In genomic region chr18:21678897-21679296, GRCh38 we compare ENCODE assay signal across 31 cellular contexts. TPM values are rescaled to one million over a fixed set of nuclear protein-coding genes. Genes with fewer than 3 reads are reported as not detected.
DNase-seq lines count a peak whose midpoint lies in the region; ATAC-seq, FAIRE-seq and TF ChIP-seq lines count a peak whose summit lies in the region.
"Had no signal": no experiment of that assay in that cellular context is flagged by ENCODE, and none has a peak within 500 bp of the region (broad histone marks: within the 10 kb centered on the region; RNA-seq: fewer than 3 reads in every experiment).

No MANE protein-coding gene starts in this region.

- ATAC-seq in DND-41 (ENCODE audit: insufficient read depth, low read depth) (0 out of 3 replicates have a peak, but pooled peaks have one; percentile 33), HG03378 (IDR thresholded peaks at IDR 0.05; ENCODE audit: unreplicated experiment) (no peak), GM18873 (IDR thresholded peaks at IDR 0.05; ENCODE audit: low FRiP score, unreplicated experiment) (no peak)
- ATAC-seq in activated naive CD4-positive, alpha-beta T cell treated with anti-CD3 and anti-CD28 coated beads, Interleukin-2, amount 50 U/mL, for 72 hours, result no peak
- ATAC-seq: activated CD4-positive, CD25-positive, alpha-beta regulatory T cell treated with anti-CD3 and anti-CD28 coated beads, Interleukin-2, amount 50 U/mL, for 24 hours; gastrocnemius medialis; sciatic nerve had no signal

- H3K36me3 ChIP-seq in DND-41 (ENCODE audit: insufficient read depth, low read length) (peaks cover 63% of the 10 kb centered on the region), MM.1S (replicated peaks; ENCODE audit: insufficient read depth, low read length) (no peaks in the 10 kb centered on the region; the same call in 1 of the 2 replicates), bronchial epithelial cell (ENCODE audit: control insufficient read depth, insufficient read depth, low read length) (no peaks in the 10 kb centered on the region)
- H3K36me3 ChIP-seq: breast epithelium, gastrocnemius medialis had no signal

- H3K9me3 Mint-ChIP-seq in activated naive CD4-positive, alpha-beta T cell treated with anti-CD3 and anti-CD28 coated beads, Interleukin-2, amount 50 U/mL, for 72 hours, result no peaks in the 10 kb centered on the region
- H3K9me3 Mint-ChIP-seq: activated naive CD4-positive, alpha-beta T cell treated with anti-CD3 and anti-CD28 coated beads, Interleukin-2, amount 50 U/mL, for 24 hours; endodermal cell; type B pancreatic cell had no signal

- peaks cover 13% of the 10 kb centered on the region; the same call in 1 of the 2 replicates for H3F3A ChIP-seq in MM.1S (ENCODE audit: insufficient read depth, low read length)

- no peak overlapping the region for H3K27ac ChIP-seq in DND-41 (ENCODE audit: low read length)
- peak overlapping the region; percentile 14; the same call in 1 of the 2 replicates for H3K27ac ChIP-seq in MM.1S (ENCODE audit: low read length)
- H3K27ac ChIP-seq: gastrocnemius medialis had no signal

- no peaks in the 10 kb centered on the region; the same call in 1 of the 2 replicates for H3K79me2 ChIP-seq in DND-41 (ENCODE audit: insufficient read depth, low read length)
- H3K79me2 ChIP-seq in MM.1S (ENCODE audit: low read length), result peaks cover 40% of the 10 kb centered on the region

- H4K20me1 ChIP-seq in DND-41 (ENCODE audit: insufficient read depth, low read length), result no peaks in the 10 kb centered on the region
- no peaks in the 10 kb centered on the region for H4K20me1 ChIP-seq in MM.1S (ENCODE audit: insufficient read depth, low read length)

- DNase-seq in DND-41 (no peak), MM.1S (peak; percentile 39), bronchial epithelial cell (ENCODE audit: low read depth) (peak; percentile 24), lung microvascular endothelial cell (ENCODE audit: low read depth in 2 of 2) (peak; percentile 8 to 43), OCI-M2 (lab: John Stamatoyannopoulos, UW; ENCODE audit: unreplicated experiment) (no peak)
- DNase-seq in activated naive CD4-positive, alpha-beta T cell treated with anti-CD3 and anti-CD28 coated beads, Interleukin-2, amount 50 U/mL, for 72 hours (ENCODE audit: low spot score in 2 of 2), result no peak
- DNase-seq: activated CD4-positive, alpha-beta T cell treated with anti-CD3 and anti-CD28 coated beads, Interleukin-2, amount 50 U/mL, for 48 hours; activated CD8-positive, alpha-beta memory T cell treated with anti-CD3 and anti-CD28 coated beads, Interleukin-2, amount 50 U/mL, for 48 hours; C1 segment of cervical spinal cord; Caco-2; DMS79; endodermal cell; gastrocnemius medialis; hippocampal formation; mesenchymal stem cell; NCI-H1436; NCI-H446; NCI-H82; OCI-M1; Right ventricle myocardium superior; stimulated activated CD4-positive, alpha-beta T cell treated with anti-CD3 and anti-CD28 coated beads, Interleukin-12 subunit alpha, Interleukin-12 subunit beta, amount 100 ng/mL, for 4 hours; stimulated activated CD4-positive, alpha-beta T cell treated with anti-CD3 and anti-CD28 coated beads, Interleukin-4, amount 100 ng/mL, for 1 hour had no signal

- H3K9ac ChIP-seq in DND-41 (ENCODE audit: low read depth, low read length) (no peak overlapping the region), MM.1S (ENCODE audit: low read length) (no peak overlapping the region)

- TF ChIP-seq CTCF in DND-41 (IDR thresholded peaks at IDR 0.05; ENCODE audit: borderline replicate concordance, extremely low read depth, low read length, poor library complexity, severe bottlenecking), result no peak
- no peak for TF ChIP-seq CTCF in MM.1S (IDR thresholded peaks at IDR 0.05; ENCODE audit: low read length)
- TF ChIP-seq CTCF in bronchial epithelial cell (IDR thresholded peaks at IDR 0.05; ENCODE audit: insufficient read depth, low read length, severe bottlenecking), result no peak

- H3K4me3 ChIP-seq in DND-41 (ENCODE audit: low read depth in 1 of 2, low read length in 2 of 2), result no peak overlapping the region
- H3K4me3 ChIP-seq in MM.1S (ENCODE audit: low read length), result no peak overlapping the region
- H3K4me3 ChIP-seq in bronchial epithelial cell (ENCODE audit: low read depth, low read length), result no peak overlapping the region
- H3K4me3 ChIP-seq: breast epithelium, gastrocnemius medialis had no signal

- H3K27ac Mint-ChIP-seq in activated naive CD4-positive, alpha-beta T cell treated with anti-CD3 and anti-CD28 coated beads, Interleukin-2, amount 50 U/mL, for 72 hours, result no peak overlapping the region
- H3K27ac Mint-ChIP-seq: activated naive CD4-positive, alpha-beta T cell treated with anti-CD3 and anti-CD28 coated beads, Interleukin-2, amount 50 U/mL, for 24 hours; endodermal cell; progenitor cell of endocrine pancreas; type B pancreatic cell had no signal

- H2AFZ ChIP-seq in DND-41 (ENCODE audit: low read depth, low read length), result no peak overlapping the region
- H2AFZ ChIP-seq in MM.1S (ENCODE audit: low read length), result no peak overlapping the region

- H3K9me2 ChIP-seq in MM.1S (replicated peaks; ENCODE audit: insufficient read depth, low read length), result no peaks in the 10 kb centered on the region

- no peak for FAIRE-seq in bronchial epithelial cell (lab: Jason Lieb, UNC)
- FAIRE-seq: GM18507 had no signal

- no peaks in the 10 kb centered on the region for H3K9me3 ChIP-seq in DND-41 (ENCODE audit: insufficient read depth, low read length, severe bottlenecking)
- H3K9me3 ChIP-seq in MM.1S (replicated peaks; ENCODE audit: insufficient read depth, low read length), result no peaks in the 10 kb centered on the region
- H3K9me3 ChIP-seq: breast epithelium, Caco-2, gastrocnemius medialis had no signal

- H3K4me2 ChIP-seq in DND-41 (ENCODE audit: insufficient read depth, low read length) (no peak overlapping the region), MM.1S (ENCODE audit: low read depth, low read length) (peak overlapping the region; percentile 7; the same call in 1 of the 2 replicates)

- no peaks in the 10 kb centered on the region for H3K4me1 ChIP-seq in DND-41 (ENCODE audit: insufficient read depth, low read length)
- peaks cover 10% of the 10 kb centered on the region for H3K4me1 ChIP-seq in MM.1S (ENCODE audit: low read length)
- H3K4me1 ChIP-seq: breast epithelium, Caco-2 had no signal

- H3K36me3 Mint-ChIP-seq in activated naive CD4-positive, alpha-beta T cell treated with anti-CD3 and anti-CD28 coated beads, Interleukin-2, amount 50 U/mL, for 72 hours, result no peaks in the 10 kb centered on the region
- H3K36me3 Mint-ChIP-seq: type B pancreatic cell had no signal

- H3K27me3 ChIP-seq in DND-41 (ENCODE audit: insufficient read depth, low read length, poor library complexity), result no peaks in the 10 kb centered on the region
- no peaks in the 10 kb centered on the region for H3K27me3 ChIP-seq in MM.1S (replicated peaks; ENCODE audit: insufficient read depth, low read length)
- H3K27me3 ChIP-seq in bronchial epithelial cell (ENCODE audit: control insufficient read depth, insufficient read depth, low read length), result no peaks in the 10 kb centered on the region
- H3K27me3 ChIP-seq: breast epithelium, gastrocnemius medialis had no signal

RNA-seq across cellular contexts. Expression of gene ABHD3, which starts 25.7 kb away (rescaled TPM):
- total RNA-seq in bronchial epithelial cell (10.5 and 17.3 TPM in 2 replicates), lung microvascular endothelial cell (3.3 and 6.9 TPM in 2 replicates)
- 10 to 100 TPM; 19.9 to 39.7 TPM for total RNA-seq in activated naive CD4-positive, alpha-beta T cell treated with anti-CD3 and anti-CD28 coated beads, Interleukin-2, amount 50 U/mL, for 72 hours

Comparison
In these comparisons a context has a peak if more than half of its experiments do, and no peak if none do; other contexts are left out.
1. DNase-seq: peak in MM.1S (single experiment), bronchial epithelial cell (single experiment) and lung microvascular endothelial cell (2 of 2); none in DND-41 (single experiment), activated naive CD4-positive, alpha-beta T cell treated with anti-CD3 and anti-CD28 coated beads, Interleukin-2, amount 50 U/mL, for 72 hours (0 of 2) and OCI-M2 (single experiment).